Comparison of ENCODE assay signal across 24 cellular contexts in the genomic region with DNA sequence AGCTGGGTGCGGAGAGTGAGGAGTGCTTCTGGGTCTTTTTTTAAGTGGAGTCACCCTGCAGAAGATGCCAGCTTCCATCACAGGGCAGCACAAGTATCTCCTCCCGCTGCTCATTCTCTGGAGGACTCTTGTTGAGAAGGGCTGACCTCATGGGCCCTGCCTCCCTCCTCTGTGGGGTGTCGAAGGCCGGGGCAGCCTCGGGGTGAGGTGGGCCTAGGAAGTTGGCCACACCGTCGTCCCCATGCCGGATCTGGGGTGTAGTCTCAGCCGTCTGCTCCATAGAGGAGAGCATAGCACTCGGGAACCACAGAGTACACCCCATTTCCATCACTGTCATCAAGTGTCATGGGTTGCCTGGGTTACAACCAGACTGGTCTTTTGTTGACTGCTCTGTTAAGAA.
"Had no signal": no experiment of that assay in that cellular context is flagged by ENCODE, and none has a peak within 500 bp of the region (broad histone marks: within the 10 kb centered on the region; RNA-seq: fewer than 3 reads in every experiment).

No MANE protein-coding gene starts in this region.

- H3K4me3 ChIP-seq: K562, SJSA1, SK-N-MC had no signal

- DNase-seq: Kasumi-1, MM.1S, NCI-H1092 treated with DMSO at 0.1 percent for 48 hours, NCI-H1436, NCI-H187, NCI-H2029, NCI-H2081 treated with DMSO at 0.1 percent for 48 hours, NCI-H2171, NCI-H226, NCI-H446, NCI-H510A, NCI-H524 treated with DMSO at 0.1 percent for 48 hours, NCI-H69, NCI-H774, Right ventricle myocardium superior, RPMI8226, SIG-M5 had no signal

- H3K9me3 ChIP-seq: SJSA1 had no signal

- H3K27ac ChIP-seq: HL-60, KMS-11, SJSA1, SK-N-MC had no signal

- H3K27me3 ChIP-seq: SJSA1 had no signal

- H3K4me1 ChIP-seq: SJSA1 had no signal

- ATAC-seq: K562 had no signal

- FAIRE-seq: HTR-8/SVneo, K562, RCC 7860 had no signal
